ENCODE assay signal across 25 cellular contexts in the genomic region with DNA sequence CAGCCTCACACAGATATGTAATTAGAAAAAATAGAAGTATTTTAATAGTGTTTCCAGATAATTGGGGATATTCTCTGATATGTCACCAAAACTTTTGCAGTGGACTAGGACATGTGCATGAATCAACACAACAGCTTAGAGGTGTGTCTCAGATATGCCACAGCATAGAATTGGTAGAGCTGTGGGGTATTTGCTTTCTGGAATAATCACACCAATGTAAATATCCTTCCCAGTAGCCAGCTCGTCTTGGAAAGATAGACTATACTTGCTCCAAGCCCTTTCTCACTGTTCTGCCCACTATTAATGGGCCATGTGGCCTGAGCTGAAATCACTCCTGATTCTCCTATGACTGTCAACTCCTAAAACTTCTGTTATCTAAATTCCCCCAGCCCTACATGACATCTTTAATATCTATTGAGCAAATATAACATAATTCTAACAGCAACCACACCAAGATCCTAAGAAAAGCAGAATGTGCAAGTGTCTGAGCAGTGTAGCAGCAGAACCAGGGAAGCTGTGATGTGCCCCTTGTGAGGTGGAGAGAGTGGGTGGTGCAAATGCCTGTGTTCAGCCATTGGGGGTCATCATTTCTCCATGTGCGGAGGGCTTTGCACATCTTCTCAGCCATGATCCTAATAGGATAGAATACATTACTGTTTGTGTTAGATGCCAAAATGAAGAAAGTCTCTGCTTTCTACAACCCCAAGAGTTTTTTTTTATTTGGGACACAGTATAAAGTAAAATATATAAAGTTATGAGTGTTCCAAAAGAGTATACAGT.
DNase-seq lines count a peak whose midpoint lies in the region; TF ChIP-seq lines count a peak whose summit lies in the region.
"Had no signal": no experiment of that assay in that cellular context is flagged by ENCODE, and none has a peak within 500 bp of the region (broad histone marks: within the 10 kb centered on the region; RNA-seq: fewer than 3 reads in every experiment).

No MANE protein-coding gene starts in this region.

- H3K4me2 ChIP-seq in neural progenitor cell = no peak overlapping the region
- H3K4me2 ChIP-seq: hepatocyte had no signal

- peaks cover 9% of the 10 kb centered on the region for H3K36me3 Mint-ChIP-seq in neural progenitor cell

- H3K27me3 ChIP-seq in neural progenitor cell = no peaks in the 10 kb centered on the region
- H3K27me3 ChIP-seq: hepatocyte, right atrium auricular region, upper lobe of right lung had no signal

- peaks cover 18% of the 10 kb centered on the region for H3K36me3 ChIP-seq in neural progenitor cell
- H3K36me3 ChIP-seq: right atrium auricular region, upper lobe of right lung had no signal

- peaks cover under 1% of the 10 kb centered on the region for H3F3A ChIP-seq in neural progenitor cell (ENCODE audit: low read depth)

- H3K4me3 ChIP-seq in choroid plexus epithelial cell (ENCODE audit: low read depth, low read length) (no peak overlapping the region), neural progenitor cell (no peak overlapping the region)
- H3K4me3 ChIP-seq: hepatocyte, right atrium auricular region, upper lobe of right lung had no signal

- H3K9me3 ChIP-seq in neural progenitor cell (ENCODE audit: low read depth) = no peaks in the 10 kb centered on the region
- H3K9me3 ChIP-seq: right atrium auricular region, upper lobe of right lung had no signal

- TF ChIP-seq CTCF in choroid plexus epithelial cell (conservative IDR thresholded peaks at IDR 0.05; ENCODE audit: low read depth, low read length) = peak; percentile 21
- peak; percentile 32 for TF ChIP-seq CTCF in neural progenitor cell (IDR thresholded peaks at IDR 0.05)

- H3K4me1 ChIP-seq in neural progenitor cell = no peaks in the 10 kb centered on the region
- H3K4me1 ChIP-seq: right atrium auricular region, upper lobe of right lung had no signal

- H3K27ac Mint-ChIP-seq in neural progenitor cell = no peak overlapping the region
- H3K27ac Mint-ChIP-seq: activated B cell treated with CpG ODN at 0.5 μM for 24 hours; activated CD8-positive, alpha-beta memory T cell treated with anti-CD3 and anti-CD28 coated beads, Interleukin-2, amount 10 ng/mL, durations not matched to agents 7 days and 5 days; CD4-positive, alpha-beta T cell; nephron had no signal

- H4K20me1 ChIP-seq in neural progenitor cell (ENCODE audit: low read depth) = no peaks in the 10 kb centered on the region

- H3K4me1 Mint-ChIP-seq in neural progenitor cell = no peaks in the 10 kb centered on the region
- H3K4me1 Mint-ChIP-seq: nephron had no signal

- no peaks in the 10 kb centered on the region for H3K27me3 Mint-ChIP-seq in neural progenitor cell (ENCODE audit: insufficient read depth, low read depth)
- H3K27me3 Mint-ChIP-seq: activated B cell treated with CpG ODN at 0.5 μM for 24 hours; activated CD8-positive, alpha-beta memory T cell treated with anti-CD3 and anti-CD28 coated beads, Interleukin-2, amount 10 ng/mL, durations not matched to agents 7 days and 5 days; CD4-positive, alpha-beta T cell had no signal

- no peak overlapping the region for H3K4me3 Mint-ChIP-seq in neural progenitor cell
- H3K4me3 Mint-ChIP-seq: activated B cell treated with CpG ODN at 0.5 μM for 24 hours; activated CD8-positive, alpha-beta memory T cell treated with anti-CD3 and anti-CD28 coated beads, Interleukin-2, amount 10 ng/mL, durations not matched to agents 7 days and 5 days; CD4-positive, alpha-beta T cell; nephron had no signal

- no peak overlapping the region for H3K9ac ChIP-seq in neural progenitor cell

- no peaks in the 10 kb centered on the region for H3K9me3 Mint-ChIP-seq in neural progenitor cell
- H3K9me3 Mint-ChIP-seq: activated B cell treated with CpG ODN at 0.5 μM for 24 hours; CD4-positive, alpha-beta T cell; nephron had no signal

- no peaks in the 10 kb centered on the region for H3K79me2 ChIP-seq in neural progenitor cell (ENCODE audit: low read depth)
- H3K79me2 ChIP-seq: hepatocyte had no signal

- no peak overlapping the region for H2AFZ ChIP-seq in neural progenitor cell (replicated peaks)
- H2AFZ ChIP-seq: hepatocyte had no signal

- H3K27ac ChIP-seq in neural progenitor cell = no peak overlapping the region
- H3K27ac ChIP-seq: hepatocyte, right atrium auricular region, upper lobe of right lung had no signal

- DNase-seq in NCI-H2029 treated with DMSO at 0.1 percent for 48 hours (lab: John Stamatoyannopoulos, UW) (peak; percentile 3), NCI-H2029 (lab: John Stamatoyannopoulos, UW) (no peak), NCI-H82 (lab: John Stamatoyannopoulos, UW) (peak; percentile 42), choroid plexus epithelial cell (ENCODE audit: low read depth) (peak; percentile 15), neural progenitor cell (ENCODE audit: low spot score) (peak; percentile 16), COLO668 (lab: John Stamatoyannopoulos, UW; ENCODE audit: unreplicated experiment) (no peak), hepatic stellate cell (ENCODE audit: low spot score) (no peak), HK-2 (ENCODE audit: unreplicated experiment) (no peak)
- DNase-seq: 8988T; activated B cell treated with CpG ODN at 0.5 μM for 24 hours; activated CD8-positive, alpha-beta memory T cell treated with anti-CD3 and anti-CD28 coated beads, Interleukin-2, amount 10 ng/mL, durations not matched to agents 7 days and 5 days; activated naive CD4-positive, alpha-beta T cell treated with anti-CD3 and anti-CD28 coated beads, Interleukin-2, amount 50 U/mL, for 16 hours; caudate nucleus; CD4-positive, alpha-beta T cell; erythroblast; GDM1; left ventricle myocardium superior; NCI-H1092; NCI-H510A; stimulated activated CD8-positive, alpha-beta memory T cell treated with anti-CD3 and anti-CD28 coated beads, Interleukin-4, amount 100 ng/mL, for 48 hours; T-helper 1 cell; upper lobe of right lung had no signal

Comparison
In these comparisons a context has a peak if more than half of its experiments do, and no peak if none do; other contexts are left out.
1. DNase-seq: peak in NCI-H2029 treated with DMSO at 0.1 percent for 48 hours (single experiment), NCI-H82 (single experiment), choroid plexus epithelial cell (single experiment) and neural progenitor cell (single experiment); none in NCI-H2029 (single experiment), COLO668 (single experiment), hepatic stellate cell (single experiment) and HK-2 (single experiment).